ENCODE assay signal across 1 cellular context in the genomic region with DNA sequence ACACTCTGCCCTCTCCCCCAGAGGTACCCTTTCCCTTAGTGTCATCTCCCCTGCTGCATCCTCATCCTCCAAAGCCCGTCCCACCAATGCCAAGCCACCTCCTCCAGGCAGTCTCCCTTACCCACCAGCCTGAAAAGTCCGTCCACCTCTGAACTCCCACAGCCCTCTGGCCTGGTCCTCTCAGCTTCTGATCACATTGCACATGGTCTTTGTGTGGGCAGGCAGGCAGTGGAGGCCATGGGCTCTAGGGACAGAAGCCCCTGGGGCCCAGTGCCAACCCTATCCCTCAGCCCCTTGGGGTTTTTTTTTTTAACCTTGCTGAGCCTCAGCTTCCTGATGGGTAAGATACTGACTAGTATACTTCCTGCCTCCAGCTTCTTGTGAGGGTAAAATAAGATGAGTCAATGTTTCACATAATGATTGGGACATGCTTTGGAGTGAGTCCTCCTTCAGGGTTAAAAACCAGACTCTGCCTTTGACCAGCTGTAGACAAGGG.
TF ChIP-seq lines count a peak whose summit lies in the region.

No MANE protein-coding gene starts in this region.

TF ChIP-seq in K562, 482 proteins besides CTCF, POLR2A, EP300 and RAD21 (continued from another document):
- TF ChIP-seq, protein P1, sequence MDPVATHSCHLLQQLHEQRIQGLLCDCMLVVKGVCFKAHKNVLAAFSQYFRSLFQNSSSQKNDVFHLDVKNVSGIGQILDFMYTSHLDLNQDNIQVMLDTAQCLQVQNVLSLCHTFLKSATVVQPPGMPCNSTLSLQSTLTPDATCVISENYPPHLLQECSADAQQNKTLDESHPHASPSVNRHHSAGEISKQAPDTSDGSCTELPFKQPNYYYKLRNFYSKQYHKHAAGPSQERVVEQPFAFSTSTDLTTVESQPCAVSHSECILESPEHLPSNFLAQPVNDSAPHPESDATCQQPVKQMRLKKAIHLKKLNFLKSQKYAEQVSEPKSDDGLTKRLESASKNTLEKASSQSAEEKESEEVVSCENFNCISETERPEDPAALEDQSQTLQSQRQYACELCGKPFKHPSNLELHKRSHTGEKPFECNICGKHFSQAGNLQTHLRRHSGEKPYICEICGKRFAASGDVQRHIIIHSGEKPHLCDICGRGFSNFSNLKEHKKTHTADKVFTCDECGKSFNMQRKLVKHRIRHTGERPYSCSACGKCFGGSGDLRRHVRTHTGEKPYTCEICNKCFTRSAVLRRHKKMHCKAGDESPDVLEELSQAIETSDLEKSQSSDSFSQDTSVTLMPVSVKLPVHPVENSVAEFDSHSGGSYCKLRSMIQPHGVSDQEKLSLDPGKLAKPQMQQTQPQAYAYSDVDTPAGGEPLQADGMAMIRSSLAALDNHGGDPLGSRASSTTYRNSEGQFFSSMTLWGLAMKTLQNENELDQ (CRISPR knock-in tag; IDR thresholded peaks at IDR 0.05; ENCODE audit: borderline replicate concordance), result no peak
